1 cellular context compared by ENCODE assay signal in the genomic region with DNA sequence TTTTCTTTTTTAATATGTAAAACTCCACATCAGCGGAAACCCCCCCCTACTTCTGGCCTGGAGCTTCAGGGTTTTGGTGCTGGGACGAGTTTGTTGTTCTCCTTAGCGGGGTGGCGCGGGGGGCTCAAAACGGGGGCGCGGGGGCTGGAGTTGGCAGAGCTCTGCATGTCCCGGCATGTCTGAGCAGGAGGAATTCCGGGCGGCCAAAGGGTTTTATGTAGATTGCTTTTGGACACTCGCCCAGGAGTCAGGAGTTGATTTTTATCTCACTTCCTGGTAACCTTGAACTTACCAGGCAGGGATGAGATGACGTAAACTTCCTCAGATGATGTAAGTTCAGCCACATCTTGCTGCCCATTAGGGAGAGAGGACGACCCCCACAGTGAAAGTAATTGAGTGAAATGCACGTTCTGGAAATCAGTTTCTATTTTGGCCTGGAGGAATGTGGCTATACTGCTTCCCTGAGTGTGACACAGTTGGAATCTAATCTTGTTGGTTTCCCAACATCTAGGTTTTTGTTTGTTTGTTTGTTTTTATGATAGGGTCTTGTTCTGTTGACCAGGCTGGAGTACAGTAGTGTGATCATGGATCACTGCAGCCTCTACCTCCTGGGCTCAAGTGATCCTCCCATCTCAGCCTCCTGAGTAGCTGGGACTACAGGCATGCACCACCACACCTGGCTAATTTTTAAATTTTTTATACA.
TF ChIP-seq lines count a peak whose summit lies in the region.

No MANE protein-coding gene starts in this region.

TF ChIP-seq in K562, 482 proteins besides CTCF, POLR2A, EP300 and RAD21 (continued from another document and continues in another):
- no peak for TF ChIP-seq PURB (CRISPR knock-in tag; IDR thresholded peaks at IDR 0.05; ENCODE audit: low read depth)
- no peak for TF ChIP-seq SRSF9 (IDR thresholded peaks at IDR 0.05; ENCODE audit: borderline replicate concordance, low read depth, low read length)
- no peak for TF ChIP-seq ZNF12 (CRISPR knock-in tag; IDR thresholded peaks at IDR 0.05)
- TF ChIP-seq, protein P1, sequence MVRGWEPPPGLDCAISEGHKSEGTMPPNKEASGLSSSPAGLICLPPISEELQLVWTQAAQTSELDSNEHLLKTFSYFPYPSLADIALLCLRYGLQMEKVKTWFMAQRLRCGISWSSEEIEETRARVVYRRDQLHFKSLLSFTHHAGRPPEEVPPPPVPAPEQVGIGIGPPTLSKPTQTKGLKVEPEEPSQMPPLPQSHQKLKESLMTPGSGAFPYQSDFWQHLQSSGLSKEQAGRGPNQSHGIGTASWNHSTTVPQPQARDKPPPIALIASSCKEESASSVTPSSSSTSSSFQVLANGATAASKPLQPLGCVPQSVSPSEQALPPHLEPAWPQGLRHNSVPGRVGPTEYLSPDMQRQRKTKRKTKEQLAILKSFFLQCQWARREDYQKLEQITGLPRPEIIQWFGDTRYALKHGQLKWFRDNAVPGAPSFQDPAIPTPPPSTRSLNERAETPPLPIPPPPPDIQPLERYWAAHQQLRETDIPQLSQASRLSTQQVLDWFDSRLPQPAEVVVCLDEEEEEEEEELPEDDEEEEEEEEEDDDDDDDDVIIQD (CRISPR knock-in tag; IDR thresholded peaks at IDR 0.05): no peak
- no peak for TF ChIP-seq PHB (CRISPR knock-in tag; IDR thresholded peaks at IDR 0.05)
- TF ChIP-seq ZNF124 (CRISPR knock-in tag; IDR thresholded peaks at IDR 0.05): no peak
- TF ChIP-seq SIRT6 (IDR thresholded peaks at IDR 0.05; ENCODE audit: low read depth, low read length): no peak
- no peak for TF ChIP-seq ZNF699 (CRISPR knock-in tag; IDR thresholded peaks at IDR 0.05; ENCODE audit: insufficient replicate concordance)
- TF ChIP-seq NFATC3 (IDR thresholded peaks at IDR 0.05): no peak
- peak; percentile 77; the same call in 1 of the 2 replicates for TF ChIP-seq ZNF197 (CRISPR knock-in tag; IDR thresholded peaks at IDR 0.05; ENCODE audit: low read depth)
- TF ChIP-seq ZZZ3 (IDR thresholded peaks at IDR 0.05): no peak
- TF ChIP-seq HDAC8 (tag; IDR thresholded peaks at IDR 0.05): peak; percentile 91
- peak; percentile 94 for TF ChIP-seq CEBPB (tag; IDR thresholded peaks at IDR 0.05)
- TF ChIP-seq, protein P2, sequence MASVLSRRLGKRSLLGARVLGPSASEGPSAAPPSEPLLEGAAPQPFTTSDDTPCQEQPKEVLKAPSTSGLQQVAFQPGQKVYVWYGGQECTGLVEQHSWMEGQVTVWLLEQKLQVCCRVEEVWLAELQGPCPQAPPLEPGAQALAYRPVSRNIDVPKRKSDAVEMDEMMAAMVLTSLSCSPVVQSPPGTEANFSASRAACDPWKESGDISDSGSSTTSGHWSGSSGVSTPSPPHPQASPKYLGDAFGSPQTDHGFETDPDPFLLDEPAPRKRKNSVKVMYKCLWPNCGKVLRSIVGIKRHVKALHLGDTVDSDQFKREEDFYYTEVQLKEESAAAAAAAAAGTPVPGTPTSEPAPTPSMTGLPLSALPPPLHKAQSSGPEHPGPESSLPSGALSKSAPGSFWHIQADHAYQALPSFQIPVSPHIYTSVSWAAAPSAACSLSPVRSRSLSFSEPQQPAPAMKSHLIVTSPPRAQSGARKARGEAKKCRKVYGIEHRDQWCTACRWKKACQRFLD (CRISPR knock-in tag; IDR thresholded peaks at IDR 0.05): peak; percentile 82; the same call in 1 of the 2 replicates
- TF ChIP-seq, protein P3, sequence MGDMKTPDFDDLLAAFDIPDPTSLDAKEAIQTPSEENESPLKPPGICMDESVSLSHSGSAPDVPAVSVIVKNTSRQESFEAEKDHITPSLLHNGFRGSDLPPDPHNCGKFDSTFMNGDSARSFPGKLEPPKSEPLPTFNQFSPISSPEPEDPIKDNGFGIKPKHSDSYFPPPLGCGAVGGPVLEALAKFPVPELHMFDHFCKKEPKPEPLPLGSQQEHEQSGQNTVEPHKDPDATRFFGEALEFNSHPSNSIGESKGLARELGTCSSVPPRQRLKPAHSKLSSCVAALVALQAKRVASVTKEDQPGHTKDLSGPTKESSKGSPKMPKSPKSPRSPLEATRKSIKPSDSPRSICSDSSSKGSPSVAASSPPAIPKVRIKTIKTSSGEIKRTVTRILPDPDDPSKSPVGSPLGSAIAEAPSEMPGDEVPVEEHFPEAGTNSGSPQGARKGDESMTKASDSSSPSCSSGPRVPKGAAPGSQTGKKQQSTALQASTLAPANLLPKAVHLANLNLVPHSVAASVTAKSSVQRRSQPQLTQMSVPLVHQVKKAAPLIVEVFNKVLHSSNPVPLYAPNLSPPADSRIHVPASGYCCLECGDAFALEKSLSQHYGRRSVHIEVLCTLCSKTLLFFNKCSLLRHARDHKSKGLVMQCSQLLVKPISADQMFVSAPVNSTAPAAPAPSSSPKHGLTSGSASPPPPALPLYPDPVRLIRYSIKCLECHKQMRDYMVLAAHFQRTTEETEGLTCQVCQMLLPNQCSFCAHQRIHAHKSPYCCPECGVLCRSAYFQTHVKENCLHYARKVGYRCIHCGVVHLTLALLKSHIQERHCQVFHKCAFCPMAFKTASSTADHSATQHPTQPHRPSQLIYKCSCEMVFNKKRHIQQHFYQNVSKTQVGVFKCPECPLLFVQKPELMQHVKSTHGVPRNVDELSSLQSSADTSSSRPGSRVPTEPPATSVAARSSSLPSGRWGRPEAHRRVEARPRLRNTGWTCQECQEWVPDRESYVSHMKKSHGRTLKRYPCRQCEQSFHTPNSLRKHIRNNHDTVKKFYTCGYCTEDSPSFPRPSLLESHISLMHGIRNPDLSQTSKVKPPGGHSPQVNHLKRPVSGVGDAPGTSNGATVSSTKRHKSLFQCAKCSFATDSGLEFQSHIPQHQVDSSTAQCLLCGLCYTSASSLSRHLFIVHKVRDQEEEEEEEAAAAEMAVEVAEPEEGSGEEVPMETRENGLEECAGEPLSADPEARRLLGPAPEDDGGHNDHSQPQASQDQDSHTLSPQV (IDR thresholded peaks at IDR 0.05): peak; percentile 97
- TF ChIP-seq, protein P4, sequence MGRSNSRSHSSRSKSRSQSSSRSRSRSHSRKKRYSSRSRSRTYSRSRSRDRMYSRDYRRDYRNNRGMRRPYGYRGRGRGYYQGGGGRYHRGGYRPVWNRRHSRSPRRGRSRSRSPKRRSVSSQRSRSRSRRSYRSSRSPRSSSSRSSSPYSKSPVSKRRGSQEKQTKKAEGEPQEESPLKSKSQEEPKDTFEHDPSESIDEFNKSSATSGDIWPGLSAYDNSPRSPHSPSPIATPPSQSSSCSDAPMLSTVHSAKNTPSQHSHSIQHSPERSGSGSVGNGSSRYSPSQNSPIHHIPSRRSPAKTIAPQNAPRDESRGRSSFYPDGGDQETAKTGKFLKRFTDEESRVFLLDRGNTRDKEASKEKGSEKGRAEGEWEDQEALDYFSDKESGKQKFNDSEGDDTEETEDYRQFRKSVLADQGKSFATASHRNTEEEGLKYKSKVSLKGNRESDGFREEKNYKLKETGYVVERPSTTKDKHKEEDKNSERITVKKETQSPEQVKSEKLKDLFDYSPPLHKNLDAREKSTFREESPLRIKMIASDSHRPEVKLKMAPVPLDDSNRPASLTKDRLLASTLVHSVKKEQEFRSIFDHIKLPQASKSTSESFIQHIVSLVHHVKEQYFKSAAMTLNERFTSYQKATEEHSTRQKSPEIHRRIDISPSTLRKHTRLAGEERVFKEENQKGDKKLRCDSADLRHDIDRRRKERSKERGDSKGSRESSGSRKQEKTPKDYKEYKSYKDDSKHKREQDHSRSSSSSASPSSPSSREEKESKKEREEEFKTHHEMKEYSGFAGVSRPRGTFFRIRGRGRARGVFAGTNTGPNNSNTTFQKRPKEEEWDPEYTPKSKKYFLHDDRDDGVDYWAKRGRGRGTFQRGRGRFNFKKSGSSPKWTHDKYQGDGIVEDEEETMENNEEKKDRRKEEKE (IDR thresholded peaks at IDR 0.05; ENCODE audit: borderline replicate concordance in 1 of 2, control insufficient read depth in 1 of 2, low read depth in 2 of 2, low read length in 1 of 2): no peak
- no peak for TF ChIP-seq CBX8 (IDR thresholded peaks at IDR 0.05; ENCODE audit: borderline replicate concordance, extremely low read depth, low read depth, low read length, poor library complexity, severe bottlenecking)
- TF ChIP-seq ZNF175 (CRISPR knock-in tag; IDR thresholded peaks at IDR 0.05; ENCODE audit: low read depth): peak; percentile 92
- TF ChIP-seq, protein P5, sequence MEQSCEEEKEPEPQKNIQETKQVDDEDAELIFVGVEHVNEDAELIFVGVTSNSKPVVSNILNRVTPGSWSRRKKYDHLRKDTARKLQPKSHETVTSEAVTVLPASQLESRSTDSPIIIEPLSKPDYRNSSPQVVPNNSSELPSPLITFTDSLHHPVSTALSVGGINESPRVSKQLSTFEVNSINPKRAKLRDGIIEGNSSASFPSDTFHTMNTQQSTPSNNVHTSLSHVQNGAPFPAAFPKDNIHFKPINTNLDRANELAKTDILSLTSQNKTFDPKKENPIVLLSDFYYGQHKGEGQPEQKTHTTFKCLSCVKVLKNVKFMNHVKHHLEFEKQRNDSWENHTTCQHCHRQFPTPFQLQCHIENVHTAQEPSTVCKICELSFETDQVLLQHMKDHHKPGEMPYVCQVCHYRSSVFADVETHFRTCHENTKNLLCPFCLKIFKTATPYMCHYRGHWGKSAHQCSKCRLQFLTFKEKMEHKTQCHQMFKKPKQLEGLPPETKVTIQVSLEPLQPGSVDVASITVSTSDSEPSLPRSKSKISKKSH (CRISPR knock-in tag; IDR thresholded peaks at IDR 0.05): no peak
- TF ChIP-seq LEF1 (IDR thresholded peaks at IDR 0.05): peak; percentile 78
- TF ChIP-seq TOE1 (IDR thresholded peaks at IDR 0.05; ENCODE audit: borderline replicate concordance): peak; percentile 75
- TF ChIP-seq TOE1 (CRISPR knock-in tag; IDR thresholded peaks at IDR 0.05; ENCODE audit: borderline replicate concordance, low read depth): no peak
- TF ChIP-seq ZSCAN29 (IDR thresholded peaks at IDR 0.05): no peak
- TF ChIP-seq, protein P6, sequence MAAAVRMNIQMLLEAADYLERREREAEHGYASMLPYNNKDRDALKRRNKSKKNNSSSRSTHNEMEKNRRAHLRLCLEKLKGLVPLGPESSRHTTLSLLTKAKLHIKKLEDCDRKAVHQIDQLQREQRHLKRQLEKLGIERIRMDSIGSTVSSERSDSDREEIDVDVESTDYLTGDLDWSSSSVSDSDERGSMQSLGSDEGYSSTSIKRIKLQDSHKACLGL (CRISPR knock-in tag; IDR thresholded peaks at IDR 0.05; ENCODE audit: borderline replicate concordance, poor library complexity, severe bottlenecking): no peak
- TF ChIP-seq, protein P7, sequence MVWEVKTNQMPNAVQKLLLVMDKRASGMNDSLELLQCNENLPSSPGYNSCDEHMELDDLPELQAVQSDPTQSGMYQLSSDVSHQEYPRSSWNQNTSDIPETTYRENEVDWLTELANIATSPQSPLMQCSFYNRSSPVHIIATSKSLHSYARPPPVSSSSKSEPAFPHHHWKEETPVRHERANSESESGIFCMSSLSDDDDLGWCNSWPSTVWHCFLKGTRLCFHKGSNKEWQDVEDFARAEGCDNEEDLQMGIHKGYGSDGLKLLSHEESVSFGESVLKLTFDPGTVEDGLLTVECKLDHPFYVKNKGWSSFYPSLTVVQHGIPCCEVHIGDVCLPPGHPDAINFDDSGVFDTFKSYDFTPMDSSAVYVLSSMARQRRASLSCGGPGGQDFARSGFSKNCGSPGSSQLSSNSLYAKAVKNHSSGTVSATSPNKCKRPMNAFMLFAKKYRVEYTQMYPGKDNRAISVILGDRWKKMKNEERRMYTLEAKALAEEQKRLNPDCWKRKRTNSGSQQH (CRISPR knock-in tag; IDR thresholded peaks at IDR 0.05): peak; percentile 97
- peak; percentile 55; the same call in 1 of the 2 replicates for TF ChIP-seq NFXL1 (CRISPR knock-in tag; IDR thresholded peaks at IDR 0.05)
- TF ChIP-seq RCOR1 (IDR thresholded peaks at IDR 0.05; ENCODE audit: borderline replicate concordance in 1 of 2, low read depth in 2 of 2, low read length in 2 of 2): peak in 1 of 2 experiments; percentile 87; a peak in 2 of 4 replicates
- TF ChIP-seq, protein P8, sequence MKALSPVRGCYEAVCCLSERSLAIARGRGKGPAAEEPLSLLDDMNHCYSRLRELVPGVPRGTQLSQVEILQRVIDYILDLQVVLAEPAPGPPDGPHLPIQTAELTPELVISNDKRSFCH (CRISPR knock-in tag; IDR thresholded peaks at IDR 0.05): 0 out of 2 replicates have a peak, but pooled peaks have one; percentile 35
- TF ChIP-seq, protein P8 (tag; IDR thresholded peaks at IDR 0.05): no peak; the same call in 1 of the 2 replicates
- peak; percentile 62; the same call in 1 of the 2 replicates for TF ChIP-seq SMARCC2 (IDR thresholded peaks at IDR 0.05; ENCODE audit: low read depth)
- no peak for TF ChIP-seq NR1H2 (CRISPR knock-in tag; IDR thresholded peaks at IDR 0.05)
- no peak for TF ChIP-seq CREBBP (IDR thresholded peaks at IDR 0.05; ENCODE audit: low read depth, low read length)
- TF ChIP-seq NFE2L1 (tag; IDR thresholded peaks at IDR 0.05; ENCODE audit: borderline replicate concordance, low read depth): no peak
- no peak for TF ChIP-seq ZNF436 (CRISPR knock-in tag; IDR thresholded peaks at IDR 0.05)
- TF ChIP-seq HEY1 (CRISPR knock-in tag; IDR thresholded peaks at IDR 0.05; ENCODE audit: borderline replicate concordance): peak; percentile 81; the same call in 1 of the 2 replicates
- TF ChIP-seq TAF15 (IDR thresholded peaks at IDR 0.05; ENCODE audit: low read depth, low read length): no peak
- no peak for TF ChIP-seq BMI1 (IDR thresholded peaks at IDR 0.05; ENCODE audit: low read length)
- no peak for TF ChIP-seq GTF2A2 (tag; IDR thresholded peaks at IDR 0.05)
- no peak for TF ChIP-seq RBM34 (IDR thresholded peaks at IDR 0.05; ENCODE audit: borderline replicate concordance, insufficient read depth, low read length)
- TF ChIP-seq ZNF253 (CRISPR knock-in tag; conservative IDR thresholded peaks at IDR 0.05): no peak
- no peak for TF ChIP-seq RBM17 (IDR thresholded peaks at IDR 0.05; ENCODE audit: borderline replicate concordance, low read depth, low read length)
- TF ChIP-seq, protein P9, sequence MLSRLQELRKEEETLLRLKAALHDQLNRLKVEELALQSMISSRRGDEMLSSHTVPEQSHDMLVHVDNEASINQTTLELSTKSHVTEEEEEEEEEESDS (CRISPR knock-in tag; IDR thresholded peaks at IDR 0.05): no peak
- TF ChIP-seq ZNF77 (CRISPR knock-in tag; IDR thresholded peaks at IDR 0.05): no peak
- TF ChIP-seq, protein P10, sequence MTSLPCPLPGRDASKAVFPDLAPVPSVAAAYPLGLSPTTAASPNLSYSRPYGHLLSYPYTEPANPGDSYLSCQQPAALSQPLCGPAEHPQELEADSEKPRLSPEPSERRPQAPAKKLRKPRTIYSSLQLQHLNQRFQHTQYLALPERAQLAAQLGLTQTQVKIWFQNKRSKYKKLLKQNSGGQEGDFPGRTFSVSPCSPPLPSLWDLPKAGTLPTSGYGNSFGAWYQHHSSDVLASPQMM (CRISPR knock-in tag; IDR thresholded peaks at IDR 0.05): no peak
- TF ChIP-seq NR2C1 (IDR thresholded peaks at IDR 0.05): peak; percentile 75; the same call in 1 of the 2 replicates
- TF ChIP-seq NR2C1 (tag; IDR thresholded peaks at IDR 0.05): peak; percentile 89
- TF ChIP-seq POU5F1 (IDR thresholded peaks at IDR 0.05; ENCODE audit: borderline replicate concordance, low read depth, low read length, partially characterized antibody): no peak
- TF ChIP-seq ARID2 (IDR thresholded peaks at IDR 0.05): no peak
- peak; percentile 81 for TF ChIP-seq GATA2 (CRISPR knock-in tag; IDR thresholded peaks at IDR 0.05)
- no peak for TF ChIP-seq SMC3 (conservative IDR thresholded peaks at IDR 0.05; ENCODE audit: insufficient read depth, low read depth, low read length)
- no peak for TF ChIP-seq ZNF717 (CRISPR knock-in tag; IDR thresholded peaks at IDR 0.05)
- TF ChIP-seq ZNF695 (CRISPR knock-in tag; IDR thresholded peaks at IDR 0.05): no peak
- TF ChIP-seq ZNF75A (CRISPR knock-in tag; IDR thresholded peaks at IDR 0.05): no peak
